27 cellular contexts compared by ENCODE assay signal in genomic region chr21:42349420-42350075, GRCh38. TPM values are rescaled to one million over a fixed set of nuclear protein-coding genes. Genes with fewer than 3 reads are reported as not detected.
"Had no signal": no experiment of that assay in that cellular context is flagged by ENCODE, and none has a peak within 500 bp of the region (broad histone marks: within the 10 kb centered on the region; RNA-seq: fewer than 3 reads in every experiment).

No MANE protein-coding gene starts in this region.

- H3K36me3 ChIP-seq: heart right ventricle had no signal

- FAIRE-seq: keratinocyte had no signal

- H3K4me3 ChIP-seq: heart right ventricle had no signal

- H3K27ac Mint-ChIP-seq: activated CD4-positive, alpha-beta memory T cell treated with anti-CD3 and anti-CD28 coated beads, Interleukin-2, amount 10 ng/mL, durations not matched to agents 7 days and 5 days; activated CD4-positive, alpha-beta T cell treated with anti-CD3 and anti-CD28 coated beads, Interleukin-2, amount 10 ng/mL, durations not matched to agents 24 days and 14 days; activated naive CD4-positive, alpha-beta T cell treated with anti-CD3 and anti-CD28 coated beads for 36 hours; activated T-helper 2 cell treated with anti-CD3 and anti-CD28 coated beads, Interferon-gamma antibody, Interleukin-2, Interleukin-4, amounts not matched to agents 10 μg/mL and 5 μg/mL and 100 μg/mL, durations not matched to agents 14 hours and 24 hours and 36 hours; brain; dendritic cell treated with granulocyte-macrophage colony-stimulating factor and Interleukin-4, amounts not matched to agents 40 ng/mL and 50 ng/mL, for 4 days; memory B cell had no signal

- DNase-seq: activated CD4-positive, alpha-beta memory T cell treated with anti-CD3 and anti-CD28 coated beads, Interleukin-2, amount 10 ng/mL, durations not matched to agents 7 days and 5 days; activated CD4-positive, alpha-beta T cell treated with anti-CD3 and anti-CD28 coated beads, Interleukin-2, amount 10 ng/mL, durations not matched to agents 24 days and 14 days; activated naive CD4-positive, alpha-beta T cell treated with anti-CD3 and anti-CD28 coated beads for 36 hours; activated T-cell treated with anti-CD3 and anti-CD28 coated beads, Interleukin-2, amount 50 U/mL, for 4 hours; aorta; effector CD4-positive, alpha-beta T cell; erythroblast; foreskin fibroblast; heart right ventricle; nucleus accumbens; stimulated activated CD4-positive, alpha-beta T cell treated with anti-CD3 and anti-CD28 coated beads, Interleukin-4, amount 100 ng/mL, for 1 hour; stimulated activated naive CD4-positive, alpha-beta T cell treated with Interleukin-2 at 50 U/mL for 16 hours; T-helper 1 cell had no signal

- H3K4me3 Mint-ChIP-seq: activated CD4-positive, alpha-beta memory T cell treated with anti-CD3 and anti-CD28 coated beads, Interleukin-2, amount 10 ng/mL, durations not matched to agents 7 days and 5 days; activated CD4-positive, alpha-beta T cell treated with anti-CD3 and anti-CD28 coated beads, Interleukin-2, amount 10 ng/mL, durations not matched to agents 24 days and 14 days; activated naive CD4-positive, alpha-beta T cell treated with anti-CD3 and anti-CD28 coated beads for 36 hours; activated T-cell treated with anti-CD3 and anti-CD28 coated beads, Interleukin-2, amount 50 U/mL, for 4 hours; brain; dendritic cell treated with granulocyte-macrophage colony-stimulating factor and Interleukin-4, amounts not matched to agents 40 ng/mL and 50 ng/mL, for 4 days; memory B cell had no signal

- H3K4me1 ChIP-seq: heart right ventricle had no signal

- H3K36me3 Mint-ChIP-seq: brain had no signal

- ATAC-seq: activated T-cell treated with anti-CD3 and anti-CD28 coated beads, Interleukin-2, amount 50 U/mL, for 4 hours; heart right ventricle; left colon had no signal

- H3K4me1 Mint-ChIP-seq: activated CD4-positive, alpha-beta memory T cell treated with anti-CD3 and anti-CD28 coated beads, Interleukin-2, amount 10 ng/mL, durations not matched to agents 7 days and 5 days; activated CD4-positive, alpha-beta T cell treated with anti-CD3 and anti-CD28 coated beads, Interleukin-2, amount 10 ng/mL, durations not matched to agents 24 days and 14 days had no signal

- H3K27ac ChIP-seq: heart right ventricle had no signal

RNA-seq across cellular contexts. Expression of gene TFF2, which starts 1.2 kb away (rescaled TPM):
- total RNA-seq: activated CD4-positive, alpha-beta memory T cell treated with anti-CD3 and anti-CD28 coated beads, Interleukin-2, amount 10 ng/mL, durations not matched to agents 7 days and 5 days; activated CD4-positive, alpha-beta T cell treated with anti-CD3 and anti-CD28 coated beads, Interleukin-2, amount 10 ng/mL, durations not matched to agents 24 days and 14 days; activated naive CD4-positive, alpha-beta T cell treated with anti-CD3 and anti-CD28 coated beads for 36 hours; activated T-cell treated with anti-CD3 and anti-CD28 coated beads, Interleukin-2, amount 50 U/mL, for 4 hours; activated T-helper 2 cell treated with anti-CD3 and anti-CD28 coated beads, Interferon-gamma antibody, Interleukin-2, Interleukin-4, amounts not matched to agents 10 μg/mL and 5 μg/mL and 100 μg/mL, durations not matched to agents 14 hours and 24 hours and 36 hours; aorta; cardiac septum; chondrocyte; fibroblast of lung; heart right ventricle; lower leg skin; mononuclear cell; subcutaneous adipose tissue; urinary bladder had no signal
- polyA plus RNA-seq: fibroblast of lung, heart right ventricle, keratinocyte, neural cell, urinary bladder had no signal

RNA-seq across cellular contexts. Expression of gene TFF1, which starts 16.8 kb away (rescaled TPM):
- total RNA-seq: activated CD4-positive, alpha-beta memory T cell treated with anti-CD3 and anti-CD28 coated beads, Interleukin-2, amount 10 ng/mL, durations not matched to agents 7 days and 5 days; activated CD4-positive, alpha-beta T cell treated with anti-CD3 and anti-CD28 coated beads, Interleukin-2, amount 10 ng/mL, durations not matched to agents 24 days and 14 days; activated naive CD4-positive, alpha-beta T cell treated with anti-CD3 and anti-CD28 coated beads for 36 hours; aorta; cardiac septum; chondrocyte; fibroblast of lung; heart right ventricle; lower leg skin; mononuclear cell; subcutaneous adipose tissue; urinary bladder had no signal
- polyA plus RNA-seq: fibroblast of lung, heart right ventricle, keratinocyte, neural cell, urinary bladder had no signal

RNA-seq across cellular contexts. Expression of gene TFF3, which starts 34.3 kb away (rescaled TPM):
- total RNA-seq: activated CD4-positive, alpha-beta memory T cell treated with anti-CD3 and anti-CD28 coated beads, Interleukin-2, amount 10 ng/mL, durations not matched to agents 7 days and 5 days; activated CD4-positive, alpha-beta T cell treated with anti-CD3 and anti-CD28 coated beads, Interleukin-2, amount 10 ng/mL, durations not matched to agents 24 days and 14 days; activated naive CD4-positive, alpha-beta T cell treated with anti-CD3 and anti-CD28 coated beads for 36 hours; activated T-helper 2 cell treated with anti-CD3 and anti-CD28 coated beads, Interferon-gamma antibody, Interleukin-2, Interleukin-4, amounts not matched to agents 10 μg/mL and 5 μg/mL and 100 μg/mL, durations not matched to agents 14 hours and 24 hours and 36 hours; fibroblast of lung; mononuclear cell had no signal
- polyA plus RNA-seq: fibroblast of lung, keratinocyte, neural cell had no signal

RNA-seq across cellular contexts. Expression of gene TMPRSS3, which starts 46.3 kb away (rescaled TPM):
- total RNA-seq: cardiac septum, chondrocyte, fibroblast of lung, urinary bladder had no signal
- polyA plus RNA-seq: fibroblast of lung, keratinocyte, urinary bladder had no signal

RNA-seq across cellular contexts. Expression of gene UBASH3A, which starts 54.2 kb away (rescaled TPM):
- total RNA-seq: cardiac septum, chondrocyte, fibroblast of lung had no signal
- polyA plus RNA-seq: fibroblast of lung, keratinocyte, neural cell had no signal
